ENCODE assay signal across 8 cellular contexts in the genomic region with DNA sequence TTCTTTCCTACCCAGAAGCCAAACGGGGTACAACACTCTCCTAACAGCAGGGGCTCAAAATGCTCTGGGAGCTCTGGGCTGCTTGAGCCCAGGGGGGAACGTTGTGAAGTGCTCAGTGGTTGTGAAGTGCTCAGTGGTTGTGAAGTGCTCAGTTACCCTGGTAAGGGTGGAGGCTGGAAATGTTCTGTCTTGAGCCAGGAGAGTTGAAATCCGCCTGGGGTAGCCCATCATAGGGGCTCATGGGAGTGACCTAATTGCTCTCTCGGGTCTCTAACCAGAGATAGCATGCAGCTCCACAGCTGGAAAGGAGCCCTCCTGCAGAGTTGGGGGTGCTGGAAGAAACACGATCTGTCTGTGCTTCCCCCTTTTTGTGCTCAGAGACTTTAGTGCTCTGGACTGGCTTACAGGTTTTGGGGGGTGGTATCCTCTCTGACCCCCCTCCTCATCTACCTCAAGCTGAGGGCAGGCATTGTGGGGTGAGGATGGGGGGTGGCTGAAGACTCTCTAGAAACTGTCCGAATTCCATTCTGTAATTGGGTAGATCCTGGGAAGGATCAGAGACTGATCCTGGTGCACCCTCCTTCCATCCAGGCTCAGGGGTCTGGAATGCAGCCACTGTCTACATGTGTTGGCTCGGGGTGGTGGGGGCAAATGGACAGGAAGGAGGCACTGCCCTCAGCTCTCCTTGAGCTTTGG. TPM values are rescaled to one million over a fixed set of nuclear protein-coding genes. Genes with fewer than 3 reads are reported as not detected.
DNase-seq lines count a peak whose midpoint lies in the region; ATAC-seq and TF ChIP-seq lines count a peak whose summit lies in the region.

No MANE protein-coding gene starts in this region.

- H3K27me3 ChIP-seq in adipocyte (replicated peaks; ENCODE audit: control insufficient read depth, insufficient read depth, low read length) (peaks cover 6% of the 10 kb centered on the region), kidney epithelial cell (ENCODE audit: control insufficient read depth, insufficient read depth, low read length) (peaks cover 2% of the 10 kb centered on the region), stomach (peaks cover 0 to 7% (median 0%) of the 10 kb centered on the region in 3 donors)

- peak overlapping the region; percentile 15 to 87 (median 83) for H3K27ac ChIP-seq in stomach

- DNase-seq in activated CD4-positive, CD25-positive, alpha-beta regulatory T cell treated with anti-CD3 and anti-CD28 coated beads, Interleukin-2, amount 50 U/mL, for 72 hours, result peak; percentile 20
- DNase-seq in adipocyte (ENCODE audit: low read depth) (peak; percentile 19), kidney epithelial cell (ENCODE audit: low read depth) (no peak), stomach (no peak), NCI-H1417 treated with DMSO at 0.1 percent for 48 hours (lab: John Stamatoyannopoulos, UW) (no peak)
- DNase-seq in stimulated activated CD8-positive, alpha-beta memory T cell treated with anti-CD3 and anti-CD28 coated beads, Interleukin-4, amount 100 ng/mL, for 48 hours, result no peak

- peak overlapping the region; percentile 90 for H3K9ac ChIP-seq in adipocyte (ENCODE audit: low read length)

- H3K36me3 ChIP-seq in adipocyte (ENCODE audit: control insufficient read depth, insufficient read depth, low read length, severe bottlenecking) (no peaks in the 10 kb centered on the region), kidney epithelial cell (ENCODE audit: control insufficient read depth, insufficient read depth, low read length) (no peaks in the 10 kb centered on the region), stomach (no peaks in the 10 kb centered on the region)

- TF ChIP-seq POLR2A in stomach (IDR thresholded peaks at IDR 0.05), result no peak

- H3K9me3 ChIP-seq in adipocyte (ENCODE audit: control insufficient read depth, low read length) (peaks cover 6% of the 10 kb centered on the region), stomach (no peaks in the 10 kb centered on the region)

- no peak for TF ChIP-seq EP300 in stomach (IDR thresholded peaks at IDR 0.05)

- intact Hi-C loops in stomach (cut with DNase I; ENCODE audit: low total_unique reads), result loop anchor here (5.0 to 10.0 kb wide), 2 partner anchors 61 to 333 kb away; a partner anchor contains a TSS

- no peaks in the 10 kb centered on the region for H3K4me1 ChIP-seq in adipocyte (ENCODE audit: control insufficient read depth, insufficient read depth, low read length)
- H3K4me1 ChIP-seq in stomach, result peaks cover 0 to 58% (median 31%) of the 10 kb centered on the region in 4 donors

- TF ChIP-seq CTCF in kidney epithelial cell (IDR thresholded peaks at IDR 0.05; ENCODE audit: insufficient read depth, low read length, poor library complexity, severe bottlenecking) (no peak), stomach (IDR thresholded peaks at IDR 0.05) (no peak)

- H3K4me3 ChIP-seq in adipocyte (ENCODE audit: low read length) (peak overlapping the region; percentile 78), kidney epithelial cell (ENCODE audit: low read depth, low read length) (peak overlapping the region; percentile 77), stomach (peak overlapping the region; percentile 64 to 79 (median 70))

- ATAC-seq in activated CD4-positive, CD25-positive, alpha-beta regulatory T cell treated with anti-CD3 and anti-CD28 coated beads, Interleukin-2, amount 50 U/mL, for 24 hours, result no peak
- ATAC-seq in HG03039 (IDR thresholded peaks at IDR 0.05; ENCODE audit: unreplicated experiment), result no peak

- WGBS in stomach, 5 donors, result 18 to 29% (median 19%) methylated on average over 4 to 7 of the region's 7 CpGs

RNA-seq across cellular contexts. Expression of a gene that starts 2.7 kb away (rescaled TPM):
- total RNA-seq in kidney epithelial cell, result 45.3 and 56.5 TPM in 2 replicates
- total RNA-seq in stomach, result 100 to 1,000 TPM in 1 of 5 donors, 10 to 100 TPM in 3, 1 to 10 TPM in 1; 5.8 to 160 (median 26.1) TPM
- polyA plus RNA-seq in stomach, result 10 to 100 TPM in 2 of 3 donors, 1 to 10 TPM in 1; 9.2 to 15.0 (median 10.1) TPM

Comparison
In these comparisons a context has a peak if more than half of its experiments do, and no peak if none do; other contexts are left out.
1. DNase-seq: peak in activated CD4-positive, CD25-positive, alpha-beta regulatory T cell treated with anti-CD3 and anti-CD28 coated beads, Interleukin-2, amount 50 U/mL, for 72 hours (single experiment) and adipocyte (single experiment); none in kidney epithelial cell (single experiment), stomach (single experiment), NCI-H1417 treated with DMSO at 0.1 percent for 48 hours (single experiment) and stimulated activated CD8-positive, alpha-beta memory T cell treated with anti-CD3 and anti-CD28 coated beads, Interleukin-4, amount 100 ng/mL, for 48 hours (single experiment).
2. Peak in every context shown above with its lines, with median percentiles within 50 percentile points of each other: H3K4me3 ChIP-seq.